1 cellular context compared by ENCODE assay signal in the genomic region with DNA sequence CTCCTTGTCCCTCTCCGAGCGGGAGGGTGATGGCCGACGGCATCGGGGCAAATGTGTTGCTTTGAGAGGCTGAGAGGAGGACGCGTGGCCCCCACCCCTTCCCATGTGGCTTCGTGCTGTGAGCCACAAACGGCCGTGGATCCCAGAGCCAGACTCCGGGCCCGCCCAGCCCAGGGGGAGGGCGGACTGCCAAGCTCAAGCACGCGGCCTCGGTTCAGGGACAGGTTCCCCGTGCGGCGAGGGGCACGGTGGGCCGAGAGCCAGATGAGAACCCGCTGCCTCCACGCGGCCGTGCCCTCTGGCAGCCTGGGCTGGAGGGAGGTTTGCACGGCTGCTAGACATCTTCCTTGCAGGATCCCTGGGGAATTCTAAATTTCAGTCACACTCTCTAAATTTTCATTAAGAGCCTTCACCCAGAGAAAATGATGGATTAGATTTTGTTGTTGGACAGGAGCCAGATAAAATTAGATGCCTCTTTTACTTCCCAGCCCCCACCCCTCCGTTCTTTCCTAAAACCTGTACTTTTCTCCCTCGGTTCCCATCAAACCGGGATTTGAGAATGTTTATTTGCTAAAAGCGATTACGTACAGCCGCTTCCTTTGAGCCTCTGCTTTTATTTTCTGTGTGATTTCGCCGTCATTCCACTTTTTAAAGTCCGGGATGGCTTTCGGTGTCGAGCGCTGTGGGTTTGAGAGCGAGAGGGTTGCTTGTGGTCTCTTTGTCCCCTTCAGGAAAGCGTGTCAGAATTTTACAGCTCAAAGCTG.
A peak's percentile ranks its signal among the peaks of the same experiment; 100 is the strongest.
TF ChIP-seq lines count a peak whose summit lies in the region.

No MANE protein-coding gene starts in this region.

TF ChIP-seq in H1, 55 proteins besides CTCF, POLR2A, EP300 and RAD21:
- no peak for TF ChIP-seq TAF7 (optimal IDR thresholded peaks at IDR 0.05; ENCODE audit: borderline replicate concordance, low read depth, low read length)
- TF ChIP-seq MAX (IDR thresholded peaks at IDR 0.05), result 0 out of 2 replicates have a peak, but pooled peaks have one; percentile 13
